ENCODE assay signal across 1 cellular context in genomic region chr12:34218193-34219045, GRCh38.
A peak's percentile ranks its signal among the peaks of the same experiment; 100 is the strongest.
TF ChIP-seq lines count a peak whose summit lies in the region.

No MANE protein-coding gene starts in this region.

TF ChIP-seq in K562, 482 proteins besides CTCF, POLR2A, EP300 and RAD21 (continued from another document):
- TF ChIP-seq, protein P1, sequence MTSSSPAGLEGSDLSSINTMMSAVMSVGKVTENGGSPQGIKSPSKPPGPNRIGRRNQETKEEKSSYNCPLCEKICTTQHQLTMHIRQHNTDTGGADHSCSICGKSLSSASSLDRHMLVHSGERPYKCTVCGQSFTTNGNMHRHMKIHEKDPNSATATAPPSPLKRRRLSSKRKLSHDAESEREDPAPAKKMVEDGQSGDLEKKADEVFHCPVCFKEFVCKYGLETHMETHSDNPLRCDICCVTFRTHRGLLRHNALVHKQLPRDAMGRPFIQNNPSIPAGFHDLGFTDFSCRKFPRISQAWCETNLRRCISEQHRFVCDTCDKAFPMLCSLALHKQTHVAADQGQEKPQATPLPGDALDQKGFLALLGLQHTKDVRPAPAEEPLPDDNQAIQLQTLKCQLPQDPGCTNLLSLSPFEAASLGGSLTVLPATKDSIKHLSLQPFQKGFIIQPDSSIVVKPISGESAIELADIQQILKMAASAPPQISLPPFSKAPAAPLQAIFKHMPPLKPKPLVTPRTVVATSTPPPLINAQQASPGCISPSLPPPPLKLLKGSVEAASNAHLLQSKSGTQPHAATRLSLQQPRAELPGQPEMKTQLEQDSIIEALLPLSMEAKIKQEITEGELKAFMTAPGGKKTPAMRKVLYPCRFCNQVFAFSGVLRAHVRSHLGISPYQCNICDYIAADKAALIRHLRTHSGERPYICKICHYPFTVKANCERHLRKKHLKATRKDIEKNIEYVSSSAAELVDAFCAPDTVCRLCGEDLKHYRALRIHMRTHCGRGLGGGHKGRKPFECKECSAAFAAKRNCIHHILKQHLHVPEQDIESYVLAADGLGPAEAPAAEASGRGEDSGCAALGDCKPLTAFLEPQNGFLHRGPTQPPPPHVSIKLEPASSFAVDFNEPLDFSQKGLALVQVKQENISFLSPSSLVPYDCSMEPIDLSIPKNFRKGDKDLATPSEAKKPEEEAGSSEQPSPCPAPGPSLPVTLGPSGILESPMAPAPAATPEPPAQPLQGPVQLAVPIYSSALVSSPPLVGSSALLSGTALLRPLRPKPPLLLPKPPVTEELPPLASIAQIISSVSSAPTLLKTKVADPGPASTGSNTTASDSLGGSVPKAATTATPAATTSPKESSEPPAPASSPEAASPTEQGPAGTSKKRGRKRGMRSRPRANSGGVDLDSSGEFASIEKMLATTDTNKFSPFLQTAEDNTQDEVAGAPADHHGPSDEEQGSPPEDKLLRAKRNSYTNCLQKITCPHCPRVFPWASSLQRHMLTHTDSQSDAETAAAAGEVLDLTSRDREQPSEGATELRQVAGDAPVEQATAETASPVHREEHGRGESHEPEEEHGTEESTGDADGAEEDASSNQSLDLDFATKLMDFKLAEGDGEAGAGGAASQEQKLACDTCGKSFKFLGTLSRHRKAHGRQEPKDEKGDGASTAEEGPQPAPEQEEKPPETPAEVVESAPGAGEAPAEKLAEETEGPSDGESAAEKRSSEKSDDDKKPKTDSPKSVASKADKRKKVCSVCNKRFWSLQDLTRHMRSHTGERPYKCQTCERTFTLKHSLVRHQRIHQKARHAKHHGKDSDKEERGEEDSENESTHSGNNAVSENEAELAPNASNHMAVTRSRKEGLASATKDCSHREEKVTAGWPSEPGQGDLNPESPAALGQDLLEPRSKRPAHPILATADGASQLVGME (CRISPR knock-in tag; IDR thresholded peaks at IDR 0.05) = no peak
- TF ChIP-seq XRCC5 (IDR thresholded peaks at IDR 0.05; ENCODE audit: low read depth, low read length) = no peak
- TF ChIP-seq, protein P2, sequence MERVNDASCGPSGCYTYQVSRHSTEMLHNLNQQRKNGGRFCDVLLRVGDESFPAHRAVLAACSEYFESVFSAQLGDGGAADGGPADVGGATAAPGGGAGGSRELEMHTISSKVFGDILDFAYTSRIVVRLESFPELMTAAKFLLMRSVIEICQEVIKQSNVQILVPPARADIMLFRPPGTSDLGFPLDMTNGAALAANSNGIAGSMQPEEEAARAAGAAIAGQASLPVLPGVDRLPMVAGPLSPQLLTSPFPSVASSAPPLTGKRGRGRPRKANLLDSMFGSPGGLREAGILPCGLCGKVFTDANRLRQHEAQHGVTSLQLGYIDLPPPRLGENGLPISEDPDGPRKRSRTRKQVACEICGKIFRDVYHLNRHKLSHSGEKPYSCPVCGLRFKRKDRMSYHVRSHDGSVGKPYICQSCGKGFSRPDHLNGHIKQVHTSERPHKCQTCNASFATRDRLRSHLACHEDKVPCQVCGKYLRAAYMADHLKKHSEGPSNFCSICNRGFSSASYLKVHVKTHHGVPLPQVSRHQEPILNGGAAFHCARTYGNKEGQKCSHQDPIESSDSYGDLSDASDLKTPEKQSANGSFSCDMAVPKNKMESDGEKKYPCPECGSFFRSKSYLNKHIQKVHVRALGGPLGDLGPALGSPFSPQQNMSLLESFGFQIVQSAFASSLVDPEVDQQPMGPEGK (CRISPR knock-in tag; IDR thresholded peaks at IDR 0.05; ENCODE audit: borderline replicate concordance) = no peak
- no peak for TF ChIP-seq RBM39 (optimal IDR thresholded peaks at IDR 0.05; ENCODE audit: low read depth, low read length)
- TF ChIP-seq PRMT5 (CRISPR knock-in tag; IDR thresholded peaks at IDR 0.05) = no peak
- TF ChIP-seq, protein P3, sequence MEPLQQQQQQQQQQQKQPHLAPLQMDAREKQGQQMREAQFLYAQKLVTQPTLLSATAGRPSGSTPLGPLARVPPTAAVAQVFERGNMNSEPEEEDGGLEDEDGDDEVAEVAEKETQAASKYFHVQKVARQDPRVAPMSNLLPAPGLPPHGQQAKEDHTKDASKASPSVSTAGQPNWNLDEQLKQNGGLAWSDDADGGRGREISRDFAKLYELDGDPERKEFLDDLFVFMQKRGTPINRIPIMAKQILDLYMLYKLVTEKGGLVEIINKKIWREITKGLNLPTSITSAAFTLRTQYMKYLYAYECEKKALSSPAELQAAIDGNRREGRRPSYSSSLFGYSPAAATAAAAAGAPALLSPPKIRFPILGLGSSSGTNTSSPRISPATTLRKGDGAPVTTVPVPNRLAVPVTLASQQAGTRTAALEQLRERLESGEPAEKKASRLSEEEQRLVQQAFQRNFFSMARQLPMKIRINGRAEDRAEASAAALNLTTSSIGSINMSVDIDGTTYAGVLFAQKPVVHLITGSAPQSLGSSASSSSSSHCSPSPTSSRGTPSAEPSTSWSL (CRISPR knock-in tag; IDR thresholded peaks at IDR 0.05; ENCODE audit: borderline replicate concordance) = no peak
- peak in 1 of 2 experiments; percentile 14; a peak in 1 of 4 replicates for TF ChIP-seq KDM1A (IDR thresholded peaks at IDR 0.05)
- TF ChIP-seq NKRF (IDR thresholded peaks at IDR 0.05; ENCODE audit: borderline replicate concordance) = no peak
- TF ChIP-seq ARID2 (IDR thresholded peaks at IDR 0.05) = peak; percentile 88
- TF ChIP-seq HNRNPK (IDR thresholded peaks at IDR 0.05; ENCODE audit: low read depth, low read length, poor library complexity, severe bottlenecking) = no peak
- TF ChIP-seq, protein P4, sequence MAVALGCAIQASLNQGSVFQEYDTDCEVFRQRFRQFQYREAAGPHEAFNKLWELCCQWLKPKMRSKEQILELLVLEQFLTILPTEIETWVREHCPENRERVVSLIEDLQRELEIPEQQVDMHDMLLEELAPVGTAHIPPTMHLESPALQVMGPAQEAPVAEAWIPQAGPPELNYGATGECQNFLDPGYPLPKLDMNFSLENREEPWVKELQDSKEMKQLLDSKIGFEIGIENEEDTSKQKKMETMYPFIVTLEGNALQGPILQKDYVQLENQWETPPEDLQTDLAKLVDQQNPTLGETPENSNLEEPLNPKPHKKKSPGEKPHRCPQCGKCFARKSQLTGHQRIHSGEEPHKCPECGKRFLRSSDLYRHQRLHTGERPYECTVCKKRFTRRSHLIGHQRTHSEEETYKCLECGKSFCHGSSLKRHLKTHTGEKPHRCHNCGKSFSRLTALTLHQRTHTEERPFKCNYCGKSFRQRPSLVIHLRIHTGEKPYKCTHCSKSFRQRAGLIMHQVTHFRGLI (CRISPR knock-in tag; IDR thresholded peaks at IDR 0.05) = no peak
- TF ChIP-seq RBM15 (IDR thresholded peaks at IDR 0.05; ENCODE audit: insufficient read depth, low read length) = no peak
- no peak for TF ChIP-seq TEAD4 (IDR thresholded peaks at IDR 0.05; ENCODE audit: low read length)
- no peak for TF ChIP-seq TEAD4 (CRISPR knock-in tag; IDR thresholded peaks at IDR 0.05; ENCODE audit: borderline replicate concordance)
- no peak for TF ChIP-seq CSDE1 (IDR thresholded peaks at IDR 0.05)
- TF ChIP-seq SUPT5H (IDR thresholded peaks at IDR 0.05) = no peak
- TF ChIP-seq TFAM (CRISPR knock-in tag; conservative IDR thresholded peaks at IDR 0.05) = no peak
- no peak for TF ChIP-seq ZKSCAN8 (CRISPR knock-in tag; IDR thresholded peaks at IDR 0.05)
- peak; percentile 74 for TF ChIP-seq CC2D1A (IDR thresholded peaks at IDR 0.05)
- peak in 1 of 3 experiments; percentile 35 for TF ChIP-seq YY1 (IDR thresholded peaks at IDR 0.05; ENCODE audit: borderline replicate concordance in 1 of 3, control insufficient read depth in 1 of 3, extremely low read depth in 1 of 3, insufficient read depth in 3 of 3, insufficient read length in 1 of 3, insufficient replicate concordance in 2 of 3, low read depth in 1 of 3, low read length in 2 of 3)
- TF ChIP-seq RFX5 (IDR thresholded peaks at IDR 0.05; ENCODE audit: low read depth, low read length) = no peak
- TF ChIP-seq TEAD2 (tag; IDR thresholded peaks at IDR 0.05) = no peak
- TF ChIP-seq LCOR (CRISPR knock-in tag; IDR thresholded peaks at IDR 0.05) = no peak
- no peak for TF ChIP-seq POLR3G (IDR thresholded peaks at IDR 0.05; ENCODE audit: extremely low read depth, insufficient read length, insufficient replicate concordance)
- TF ChIP-seq MYBL2 (IDR thresholded peaks at IDR 0.05; ENCODE audit: low read depth) = no peak
- no peak for TF ChIP-seq MYBL2 (CRISPR knock-in tag; IDR thresholded peaks at IDR 0.05; ENCODE audit: borderline replicate concordance)
- TF ChIP-seq GABPA (tag; conservative IDR thresholded peaks at IDR 0.05; ENCODE audit: low read depth) = no peak
- TF ChIP-seq CBFB (CRISPR knock-in tag; IDR thresholded peaks at IDR 0.05) = no peak
- 0 out of 2 replicates have a peak, but pooled peaks have one; percentile 10 for TF ChIP-seq CREM (IDR thresholded peaks at IDR 0.05; ENCODE audit: low read depth)
- TF ChIP-seq ZNF12 (CRISPR knock-in tag; IDR thresholded peaks at IDR 0.05) = no peak
- TF ChIP-seq PHF20 (IDR thresholded peaks at IDR 0.05; ENCODE audit: partially characterized antibody) = no peak
- TF ChIP-seq CBX8 (IDR thresholded peaks at IDR 0.05; ENCODE audit: borderline replicate concordance, extremely low read depth, low read depth, low read length, poor library complexity, severe bottlenecking) = no peak
- TF ChIP-seq POLR3A (IDR thresholded peaks at IDR 0.05; ENCODE audit: borderline replicate concordance, extremely low read depth, insufficient read depth, insufficient read length) = no peak
- TF ChIP-seq, protein P5, sequence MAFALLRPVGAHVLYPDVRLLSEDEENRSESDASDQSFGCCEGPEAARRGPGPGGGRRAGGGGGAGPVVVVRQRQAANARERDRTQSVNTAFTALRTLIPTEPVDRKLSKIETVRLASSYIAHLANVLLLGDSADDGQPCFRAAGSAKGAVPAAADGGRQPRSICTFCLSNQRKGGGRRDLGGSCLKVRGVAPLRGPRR (CRISPR knock-in tag; IDR thresholded peaks at IDR 0.05) = no peak
- no peak for TF ChIP-seq ZNF75A (CRISPR knock-in tag; IDR thresholded peaks at IDR 0.05)
- no peak for TF ChIP-seq ELF1 (tag; IDR thresholded peaks at IDR 0.05)
- no peak for TF ChIP-seq ILK (tag; IDR thresholded peaks at IDR 0.05; ENCODE audit: borderline replicate concordance, low read depth)
- TF ChIP-seq EZH2 (IDR thresholded peaks at IDR 0.05; ENCODE audit: borderline replicate concordance, low read depth, low read length) = no peak
- TF ChIP-seq CREBBP (IDR thresholded peaks at IDR 0.05; ENCODE audit: low read depth, low read length) = no peak
- TF ChIP-seq POLR2G (IDR thresholded peaks at IDR 0.05; ENCODE audit: low read depth, low read length) = 0 out of 2 replicates have a peak, but pooled peaks have one; percentile 16
- no peak for TF ChIP-seq NFRKB (IDR thresholded peaks at IDR 0.05; ENCODE audit: low read depth)
- no peak for TF ChIP-seq ZNF583 (CRISPR knock-in tag; IDR thresholded peaks at IDR 0.05)
- TF ChIP-seq ARID3A (IDR thresholded peaks at IDR 0.05; ENCODE audit: borderline replicate concordance, low read depth, low read length) = no peak
- TF ChIP-seq MTA2 (IDR thresholded peaks at IDR 0.05; ENCODE audit: low read depth) = no peak
- no peak for TF ChIP-seq TAF1 (IDR thresholded peaks at IDR 0.05; ENCODE audit: control insufficient read depth, extremely low read depth, insufficient read depth, low read length, severe bottlenecking)
- TF ChIP-seq E4F1 (CRISPR knock-in tag; IDR thresholded peaks at IDR 0.05; ENCODE audit: borderline replicate concordance) = no peak
